ENCODE assay signal across 6 cellular contexts in genomic region chr19:7918062-7918614, GRCh38. TPM values are rescaled to one million over a fixed set of nuclear protein-coding genes. Genes with fewer than 3 reads are reported as not detected.
DNase-seq lines count a peak whose midpoint lies in the region; ATAC-seq and TF ChIP-seq lines count a peak whose summit lies in the region.
"Not testable (repeated sequence)": the region's sequence is repeated elsewhere in the genome, so short reads cannot be mapped to it uniquely, and the experiment has no call there.

No MANE protein-coding gene starts in this region.

- not testable (repeated sequence) for BruUV-seq in PC-9 (replicated peaks; lab: Mats Ljungman, UMichigan)

- peak overlapping the region; percentile 63 for H3K4me3 ChIP-seq in PC-9
- H3K4me3 ChIP-seq in epithelial cell of esophagus (ENCODE audit: low read length), result peak overlapping the region; percentile 52

- not testable (repeated sequence) for H3K36me3 ChIP-seq in PC-9 (ENCODE audit: low read depth)

- peaks cover 48 to 62% (median 55%) of the 10 kb centered on the region in 3 donors for H3K27me3 Mint-ChIP-seq in CD14-positive monocyte (ENCODE audit: low read depth in 3 of 3)
- H3K27me3 Mint-ChIP-seq in activated naive CD4-positive, alpha-beta T cell treated with anti-CD3 and anti-CD28 coated beads, Interleukin-2, amount 50 U/mL, for 24 hours, result peaks cover 16% of the 10 kb centered on the region
- not testable (repeated sequence) for H3K27me3 Mint-ChIP-seq in memory B cell

- peaks cover 52% of the 10 kb centered on the region for H3K4me1 Mint-ChIP-seq in CD14-positive monocyte
- H3K4me1 Mint-ChIP-seq in activated naive CD4-positive, alpha-beta T cell treated with anti-CD3 and anti-CD28 coated beads, Interleukin-2, amount 50 U/mL, for 24 hours, result peaks cover 35% of the 10 kb centered on the region
- H3K4me1 Mint-ChIP-seq in memory B cell, result peaks cover 21% of the 10 kb centered on the region
- H3K4me1 Mint-ChIP-seq in stimulated activated effector memory CD8-positive, alpha-beta T cell treated with anti-CD3 and anti-CD28 coated beads, Interleukin-12 subunit alpha, Interleukin-12 subunit beta, amount 100 ng/mL, for 72 hours, result peaks cover 41% of the 10 kb centered on the region

- H3K79me2 ChIP-seq in PC-9 (ENCODE audit: low read depth), result not testable (repeated sequence)

- H3F3A ChIP-seq in PC-9 (ENCODE audit: insufficient read depth, low read depth), result peaks cover 48% of the 10 kb centered on the region

- peaks cover 19% of the 10 kb centered on the region for H3K27me3 ChIP-seq in PC-9 (ENCODE audit: insufficient read depth, low read depth)

- H4K20me1 ChIP-seq in PC-9 (ENCODE audit: insufficient read depth), result peaks cover 11% of the 10 kb centered on the region; the same call in 1 of the 2 replicates

- H3K27ac ChIP-seq in PC-9, result not testable (repeated sequence)

- H2AFZ ChIP-seq in PC-9, result peak overlapping the region; percentile 75; the same call in 1 of the 2 replicates

- not testable (repeated sequence) for H3K27ac Mint-ChIP-seq in CD14-positive monocyte; activated naive CD4-positive, alpha-beta T cell treated with anti-CD3 and anti-CD28 coated beads, Interleukin-2, amount 50 U/mL, for 24 hours; memory B cell; stimulated activated effector memory CD8-positive, alpha-beta T cell treated with anti-CD3 and anti-CD28 coated beads, Interleukin-12 subunit alpha, Interleukin-12 subunit beta, amount 100 ng/mL, for 72 hours

- peaks cover 0 to 28% (median 15%) of the 10 kb centered on the region in 7 donors for H3K9me3 Mint-ChIP-seq in CD14-positive monocyte
- H3K9me3 Mint-ChIP-seq in activated naive CD4-positive, alpha-beta T cell treated with anti-CD3 and anti-CD28 coated beads, Interleukin-2, amount 50 U/mL, for 24 hours; memory B cell; stimulated activated effector memory CD8-positive, alpha-beta T cell treated with anti-CD3 and anti-CD28 coated beads, Interleukin-12 subunit alpha, Interleukin-12 subunit beta, amount 100 ng/mL, for 72 hours: not testable (repeated sequence)

- CTCF ChIA-PET in PC-9 (lab: Charles Lee), result interaction anchor here (0.6 to 0.8 kb wide), 2 partner anchors 26 to 288 kb away, joined by 3 to 4 read pairs; partner anchors contain the start of gene PET100

- H3K36me3 Mint-ChIP-seq in CD14-positive monocyte, result peaks cover 16 to 17% of the 10 kb centered on the region in 2 donors
- H3K36me3 Mint-ChIP-seq in activated naive CD4-positive, alpha-beta T cell treated with anti-CD3 and anti-CD28 coated beads, Interleukin-2, amount 50 U/mL, for 24 hours; memory B cell: not testable (repeated sequence)
- peaks cover 23% of the 10 kb centered on the region for H3K36me3 Mint-ChIP-seq in stimulated activated effector memory CD8-positive, alpha-beta T cell treated with anti-CD3 and anti-CD28 coated beads, Interleukin-12 subunit alpha, Interleukin-12 subunit beta, amount 100 ng/mL, for 72 hours

- intact Hi-C loops in CD14-positive monocyte (cut with micrococcal nuclease), result loop anchor here in 1 of 2 donors (2.0 kb wide), 1 partner anchor 13 kb away; no protein-coding TSS in a partner anchor
- intact Hi-C loops in PC-9 (cut with micrococcal nuclease; ENCODE audit: unreplicated experiment), result not testable (repeated sequence)

- not testable (repeated sequence) for H3K9me2 ChIP-seq in PC-9 (ENCODE audit: insufficient read depth)

- ATAC-seq in memory B cell (ENCODE audit: low read depth); stimulated activated effector memory CD8-positive, alpha-beta T cell treated with anti-CD3 and anti-CD28 coated beads, Interleukin-12 subunit alpha, Interleukin-12 subunit beta, amount 100 ng/mL, for 72 hours: not testable (repeated sequence)

- H3K9me3 ChIP-seq in PC-9 (ENCODE audit: insufficient read depth, low read depth), result not testable (repeated sequence)

- H3K4me2 ChIP-seq in PC-9, result peak overlapping the region; percentile 88

- H3K4me1 ChIP-seq in PC-9 (replicated peaks; ENCODE audit: insufficient read depth), result peaks cover 23% of the 10 kb centered on the region

- H3K4me3 Mint-ChIP-seq in CD14-positive monocyte, result peak overlapping the region in 1 of 2 donors; percentile 88
- H3K4me3 Mint-ChIP-seq in activated naive CD4-positive, alpha-beta T cell treated with anti-CD3 and anti-CD28 coated beads, Interleukin-2, amount 50 U/mL, for 24 hours, result peak overlapping the region; percentile 49
- peak overlapping the region; percentile 68 for H3K4me3 Mint-ChIP-seq in memory B cell
- H3K4me3 Mint-ChIP-seq in stimulated activated effector memory CD8-positive, alpha-beta T cell treated with anti-CD3 and anti-CD28 coated beads, Interleukin-12 subunit alpha, Interleukin-12 subunit beta, amount 100 ng/mL, for 72 hours, result peak overlapping the region; percentile 85

- peak; percentile 28 for TF ChIP-seq CTCF in CD14-positive monocyte (IDR thresholded peaks at IDR 0.05)
- TF ChIP-seq CTCF in PC-9 (conservative IDR thresholded peaks at IDR 0.05); epithelial cell of esophagus (IDR thresholded peaks at IDR 0.05; ENCODE audit: insufficient read depth, low read depth, low read length, missing control alignments): not testable (repeated sequence)

- POLR2A ChIA-PET in PC-9 (lab: Charles Lee; ENCODE audit: unreplicated experiment), result interaction anchor here (0.5 to 0.6 kb wide), 2 partner anchors 202 to 335 kb away, joined by 3 to 4 read pairs; no protein-coding TSS in a partner anchor

- DNase-seq in CD14-positive monocyte (ENCODE audit: low spot score); PC-9; epithelial cell of esophagus (ENCODE audit: low read depth); memory B cell (ENCODE audit: low spot score in 2 of 2); stimulated activated effector memory CD8-positive, alpha-beta T cell treated with anti-CD3 and anti-CD28 coated beads, Interleukin-12 subunit alpha, Interleukin-12 subunit beta, amount 100 ng/mL, for 72 hours (ENCODE audit: low spot score in 2 of 2): not testable (repeated sequence)

RNA-seq across cellular contexts. Expression of gene SNAPC2, which starts 2.0 kb away (rescaled TPM):
- polyA plus RNA-seq in CD14-positive monocyte, result 10 to 100 TPM; 15.7 to 18.3 TPM
- 37.5 and 42.1 TPM in 2 replicates for total RNA-seq in PC-9 (2021)

RNA-seq across cellular contexts. Expression of gene TGFBR3L, which starts 3.5 kb away (rescaled TPM):
- not detected for polyA plus RNA-seq in CD14-positive monocyte
- total RNA-seq in PC-9 (2021), result 2.0 and 2.3 TPM in 2 replicates

RNA-seq across cellular contexts. Expression of gene CTXN1, which starts 7.8 kb away (rescaled TPM):
- polyA plus RNA-seq in CD14-positive monocyte, result not detected
- total RNA-seq in PC-9 (2021), result 54.5 and 71.2 TPM in 2 replicates

RNA-seq across cellular contexts. Expression of gene MAP2K7, which starts 14.5 kb away (rescaled TPM):
- 1 to 10 TPM in 1 of 2 donors, under 1 TPM in 1; 0.92 to 1.5 TPM for polyA plus RNA-seq in CD14-positive monocyte
- 52.4 and 54.0 TPM in 2 replicates for total RNA-seq in PC-9 (2021)

RNA-seq across cellular contexts. Expression of gene TIMM44, which starts 25.3 kb away (rescaled TPM):
- 10 to 100 TPM in 1 of 2 donors, 1 to 10 TPM in 1; 9.5 to 10.4 TPM for polyA plus RNA-seq in CD14-positive monocyte
- 72.8 and 74.6 TPM in 2 replicates for total RNA-seq in PC-9 (2021)
